25 cellular contexts compared by ENCODE assay signal in genomic region chr2:198073253-198073652, GRCh38.
"Had no signal": no experiment of that assay in that cellular context is flagged by ENCODE, and none has a peak within 500 bp of the region (broad histone marks: within the 10 kb centered on the region; RNA-seq: fewer than 3 reads in every experiment).

No MANE protein-coding gene starts in this region.

- H3K4me3 Mint-ChIP-seq: activated CD8-positive, alpha-beta T cell treated with anti-CD3 and anti-CD28 coated beads, Interleukin-2, amount 10 ng/mL, durations not matched to agents 7 days and 5 days; activated naive CD4-positive, alpha-beta T cell treated with anti-CD3 and anti-CD28 coated beads, Interleukin-2, amount 50 U/mL, for 24 hours; T-helper 1 cell treated with Interleukin-12 subunit alpha and Interleukin-12 subunit beta and Interleukin-4 antibody, amounts not matched to agents 30 μg/mL and 1 μg/mL, for 36 hours; WTC11 had no signal

- H3K27ac Mint-ChIP-seq: activated CD8-positive, alpha-beta T cell treated with anti-CD3 and anti-CD28 coated beads, Interleukin-2, amount 10 ng/mL, durations not matched to agents 7 days and 5 days; activated naive CD4-positive, alpha-beta T cell treated with anti-CD3 and anti-CD28 coated beads, Interleukin-2, amount 50 U/mL, for 24 hours; T-helper 1 cell treated with Interleukin-12 subunit alpha and Interleukin-12 subunit beta and Interleukin-4 antibody, amounts not matched to agents 30 μg/mL and 1 μg/mL, for 36 hours; WTC11 had no signal

- H3K9me3 Mint-ChIP-seq: T-helper 1 cell treated with Interleukin-12 subunit alpha and Interleukin-12 subunit beta and Interleukin-4 antibody, amounts not matched to agents 30 μg/mL and 1 μg/mL, for 36 hours; WTC11 had no signal

- ATAC-seq: activated CD8-positive, alpha-beta T cell treated with anti-CD3 and anti-CD28 coated beads, Interleukin-2, amount 10 ng/mL, durations not matched to agents 7 days and 5 days; body of pancreas; WTC11 had no signal

- DNase-seq: activated CD4-positive, alpha-beta T cell treated with anti-CD3 and anti-CD28 coated beads for 48 hours; activated CD4-positive, alpha-beta T cell treated with anti-CD3 and anti-CD28 coated beads, Interleukin-2, amount 50 U/mL, for 4 hours; activated CD4-positive, CD25-positive, alpha-beta regulatory T cell treated with anti-CD3 and anti-CD28 coated beads, Interleukin-2, amount 50 U/mL, for 72 hours; activated CD8-positive, alpha-beta memory T cell treated with anti-CD3 and anti-CD28 coated beads, Interleukin-2, amount 50 U/mL, for 48 hours; activated CD8-positive, alpha-beta T cell treated with anti-CD3 and anti-CD28 coated beads, Interleukin-2, amount 10 ng/mL, durations not matched to agents 7 days and 5 days; activated T-cell treated with anti-CD3 and anti-CD28 coated beads, Interleukin-2, amount 50 U/mL, for 1 hour; amniotic stem cell; body of pancreas; central memory CD4-positive, alpha-beta T cell; Kasumi-1; KBM-7; NCI-H1048; NCI-H146; NCI-H187 treated with DMSO at 0.1 percent for 48 hours; NCI-H2081 treated with DMSO at 0.1 percent for 48 hours; NCI-H345; NCI-H510A; NCI-H774; NK-92 treated with Interleukin-12 subunit alpha and Interleukin-12 subunit beta, amount 100 ng/mL, for 24 hours; Peyer's patch; Right ventricle myocardium superior; T-helper 9 cell had no signal

- H3K27me3 Mint-ChIP-seq: activated naive CD4-positive, alpha-beta T cell treated with anti-CD3 and anti-CD28 coated beads, Interleukin-2, amount 50 U/mL, for 24 hours had no signal

- H3K36me3 Mint-ChIP-seq: WTC11 had no signal
